In genomic region chr15:88906130-88906529, GRCh38 we compare ENCODE assay signal across 16 cellular contexts. TPM values are rescaled to one million over a fixed set of nuclear protein-coding genes. Genes with fewer than 3 reads are reported as not detected.
DNase-seq lines count a peak whose midpoint lies in the region; ATAC-seq, FAIRE-seq and TF ChIP-seq lines count a peak whose summit lies in the region.
"Had no signal": no experiment of that assay in that cellular context is flagged by ENCODE, and none has a peak within 500 bp of the region (broad histone marks: within the 10 kb centered on the region; RNA-seq: fewer than 3 reads in every experiment).

No MANE protein-coding gene starts in this region.

- no peak for TF ChIP-seq POLR2A in K562 (conservative IDR thresholded peaks at IDR 0.05)
- no peak for TF ChIP-seq POLR2A in gastrocnemius medialis (IDR thresholded peaks at IDR 0.05)

- TF ChIP-seq CTCF in K562 (IDR thresholded peaks at IDR 0.05 in 2 of 3, conservative IDR thresholded peaks at IDR 0.05 in 1 of 3; ENCODE audit: insufficient read depth in 2 of 3, low read depth in 1 of 3, low read length in 3 of 3) (no peak), gastrocnemius medialis (IDR thresholded peaks at IDR 0.05 in 4 of 5, conservative IDR thresholded peaks at IDR 0.05 in 1 of 5) (no peak)

- peaks cover 3% of the 10 kb centered on the region for H3K9me1 ChIP-seq in K562 (ENCODE audit: control insufficient read depth, insufficient read depth, low read length)

- H3K9ac ChIP-seq in K562 (ENCODE audit: insufficient read depth in 1 of 2, low read depth in 2 of 2, low read length in 2 of 2) = no peak overlapping the region

- no peak for FAIRE-seq in K562 (lab: Jason Lieb, UNC)
- FAIRE-seq: GM18507 had no signal

- TF ChIP-seq RAD21 in K562 (CRISPR knock-in tag; conservative IDR thresholded peaks at IDR 0.05 in 1 of 2, IDR thresholded peaks at IDR 0.05 in 1 of 2) = no peak

- H3K36me3 ChIP-seq in CD8-positive, alpha-beta memory T cell (ENCODE audit: insufficient read depth, low read length) = no peaks in the 10 kb centered on the region
- H3K36me3 ChIP-seq in K562 (ENCODE audit: control insufficient read depth, insufficient read depth, low read length) (peaks cover 95% of the 10 kb centered on the region), gastrocnemius medialis (peaks cover 0 to 99% of the 10 kb centered on the region in 2 donors)

- peaks cover 53% of the 10 kb centered on the region for H3K4me1 Mint-ChIP-seq in activated naive CD4-positive, alpha-beta T cell treated with anti-CD3 and anti-CD28 coated beads, Interleukin-2, amount 10 ng/mL, durations not matched to agents 7 days and 5 days
- peaks cover 32 to 59% (median 45%) of the 10 kb centered on the region in 3 donors for H3K4me1 Mint-ChIP-seq in CD8-positive, alpha-beta memory T cell

- H3K4me1 ChIP-seq in CD8-positive, alpha-beta memory T cell (ENCODE audit: insufficient read depth, low read length) = peaks cover 32% of the 10 kb centered on the region
- peaks cover 30% of the 10 kb centered on the region in 2 experiments; a peak in 4 of 5 replicates for H3K4me1 ChIP-seq in K562 (replicated peaks in 1 of 2; ENCODE audit: control insufficient read depth in 2 of 2, insufficient read depth in 2 of 2, low read length in 2 of 2)
- H3K4me1 ChIP-seq in gastrocnemius medialis = peaks cover 60 to 63% of the 10 kb centered on the region in 2 donors

- peak overlapping the region; percentile 70 for H3K27ac Mint-ChIP-seq in activated naive CD4-positive, alpha-beta T cell treated with anti-CD3 and anti-CD28 coated beads, Interleukin-2, amount 10 ng/mL, durations not matched to agents 7 days and 5 days
- peak overlapping the region in 7 of 8 donors; percentile 26 to 99 (median 79) for H3K27ac Mint-ChIP-seq in CD8-positive, alpha-beta memory T cell

- no peak overlapping the region for H3K4me2 ChIP-seq in K562 (ENCODE audit: insufficient read depth, low read length)

- WGBS in K562 (ENCODE audit: insufficient coverage, low coverage, missing lambda C conversion rate) = 94% methylated on average over 1 of the region's 1 CpG

- no peak overlapping the region for H2AFZ ChIP-seq in K562 (ENCODE audit: low read depth, low read length)

- H3K79me2 ChIP-seq in K562 (ENCODE audit: control insufficient read depth, insufficient read depth, low read length) = peaks cover 18% of the 10 kb centered on the region

- H3K27ac ChIP-seq in CD8-positive, alpha-beta memory T cell (ENCODE audit: low read depth, low read length) = no peak overlapping the region
- H3K27ac ChIP-seq in K562 (ENCODE audit: extremely low read depth, low read depth, low read length) = no peak overlapping the region
- peak overlapping the region; percentile 92 to 99 (median 97) for H3K27ac ChIP-seq in gastrocnemius medialis

- H3K9me3 Mint-ChIP-seq in activated naive CD4-positive, alpha-beta T cell treated with anti-CD3 and anti-CD28 coated beads, Interleukin-2, amount 10 ng/mL, durations not matched to agents 7 days and 5 days = no peaks in the 10 kb centered on the region
- H3K9me3 Mint-ChIP-seq in CD8-positive, alpha-beta memory T cell = no peaks in the 10 kb centered on the region
- H3K9me3 Mint-ChIP-seq: IgD-negative memory B cell had no signal

- H3K36me3 Mint-ChIP-seq in activated naive CD4-positive, alpha-beta T cell treated with anti-CD3 and anti-CD28 coated beads, Interleukin-2, amount 10 ng/mL, durations not matched to agents 7 days and 5 days = peaks cover 37% of the 10 kb centered on the region
- peaks cover 4 to 33% (median 5%) of the 10 kb centered on the region in 3 donors for H3K36me3 Mint-ChIP-seq in CD8-positive, alpha-beta memory T cell

- TF ChIP-seq EP300 in K562 (IDR thresholded peaks at IDR 0.05; ENCODE audit: low read length) = no peak

- H3K9me3 ChIP-seq in CD8-positive, alpha-beta memory T cell (ENCODE audit: low read length) = no peaks in the 10 kb centered on the region
- H3K9me3 ChIP-seq in K562 (replicated peaks; ENCODE audit: control insufficient read depth, insufficient read depth, low read depth, low read length) (no peaks in the 10 kb centered on the region), gastrocnemius medialis (no peaks in the 10 kb centered on the region)
- H3K9me3 ChIP-seq: HAP-1 had no signal

- H3K27me3 Mint-ChIP-seq in activated naive CD4-positive, alpha-beta T cell treated with anti-CD3 and anti-CD28 coated beads, Interleukin-2, amount 10 ng/mL, durations not matched to agents 7 days and 5 days = no peaks in the 10 kb centered on the region
- H3K27me3 Mint-ChIP-seq in CD8-positive, alpha-beta memory T cell = no peaks in the 10 kb centered on the region

- POLR2A ChIA-PET in CD8-positive, alpha-beta memory T cell (lab: Charles Lee) = no interaction called here
- POLR2A ChIA-PET in K562 (lab: Yijun Ruan, JAX) = interaction anchor here (1.2 to 2.4 kb wide), 2 partner anchors 15 to 97 kb away, joined by 5 to 20 read pairs; no protein-coding TSS in a partner anchor

- H3K4me3 Mint-ChIP-seq in activated naive CD4-positive, alpha-beta T cell treated with anti-CD3 and anti-CD28 coated beads, Interleukin-2, amount 10 ng/mL, durations not matched to agents 7 days and 5 days = no peak overlapping the region
- no peak overlapping the region for H3K4me3 Mint-ChIP-seq in CD8-positive, alpha-beta memory T cell

- H3K4me3 ChIP-seq in CD8-positive, alpha-beta memory T cell (ENCODE audit: low read length) = no peak overlapping the region
- no peak overlapping the region for H3K4me3 ChIP-seq in K562
- H3K4me3 ChIP-seq in gastrocnemius medialis = no peak overlapping the region
- H3K4me3 ChIP-seq: HAP-1 had no signal

- CTCF ChIA-PET in activated naive CD4-positive, alpha-beta T cell treated with anti-CD3 and anti-CD28 coated beads, Interleukin-2, amount 10 ng/mL, durations not matched to agents 7 days and 5 days (lab: Charles Lee) = interaction anchor here (0.8 to 4.2 kb wide), 8 partner anchors 10 to 272 kb away, joined by 3 to 66 read pairs (median 12); partner anchors contain the start of gene HAPLN3
- CTCF ChIA-PET in CD8-positive, alpha-beta memory T cell (lab: Charles Lee) = interaction anchor here (2.0 to 6.7 kb wide), 3 partner anchors 12 to 282 kb away, joined by 8 to 94 read pairs (median 59); partner anchors contain the start of gene HAPLN3
- CTCF ChIA-PET in K562 (lab: Yijun Ruan, JAX; ENCODE audit: low intra/inter-chr PET ratio) = interaction anchor here (1.1 kb wide), 1 partner anchor 111 kb away, joined by 4 read pairs; no protein-coding TSS in a partner anchor

- no peaks in the 10 kb centered on the region for H3K27me3 ChIP-seq in CD8-positive, alpha-beta memory T cell (ENCODE audit: insufficient read depth, low read length, poor library complexity, severe bottlenecking)
- H3K27me3 ChIP-seq in K562 (ENCODE audit: control insufficient read depth in 2 of 2, insufficient read depth in 2 of 2, low read length in 2 of 2) = no peaks in the 10 kb centered on the region
- H3K27me3 ChIP-seq in gastrocnemius medialis = no peaks in the 10 kb centered on the region

- H4K20me1 ChIP-seq in K562 (replicated peaks; ENCODE audit: control insufficient read depth, insufficient read depth, low read length) = 0 out of 2 replicates have a peak, but pooled peaks cover 9% of the 10 kb centered on the region

- in situ Hi-C loops in K562 (cut with MboI) = no loop called here
- in situ Hi-C loops in gastrocnemius medialis (cut with MboI; ENCODE audit: low sequenced_read_pairs in 4 of 4) = loop anchor here in 3 of 4 donors (10.0 to 25.0 kb wide), 3 partner anchors 109 to 259 kb away; no protein-coding TSS in a partner anchor

- ATAC-seq in K562 = no peak
- ATAC-seq in gastrocnemius medialis = no peak
- no peak for ATAC-seq in GM21717 (IDR thresholded peaks at IDR 0.05; ENCODE audit: unreplicated experiment)
- ATAC-seq in GM19397 (IDR thresholded peaks at IDR 0.05; ENCODE audit: unreplicated experiment) = no peak

- intact Hi-C loops in K562 (cut with micrococcal nuclease) (no loop called here), gastrocnemius medialis (cut with DNase I; ENCODE audit: low total_unique reads) (loop anchor here (5.0 kb wide), 1 partner anchor 426 kb away; the partner anchor contains the start of gene POLG)

- DNase-seq in activated naive CD4-positive, alpha-beta T cell treated with anti-CD3 and anti-CD28 coated beads, Interleukin-2, amount 10 ng/mL, durations not matched to agents 7 days and 5 days = no peak
- no peak for DNase-seq in activated naive CD4-positive, alpha-beta T cell (lab: John Stamatoyannopoulos, UW)
- DNase-seq in CD8-positive, alpha-beta memory T cell = no peak
- no peak for DNase-seq in K562 (ENCODE audit: extremely low read depth in 1 of 4, low spot score in 3 of 4)
- no peak for DNase-seq in gastrocnemius medialis
- no peak for DNase-seq in NK-92 treated with Interleukin-12 subunit alpha and Interleukin-12 subunit beta, amount 100 ng/mL, for 24 hours (lab: John Stamatoyannopoulos, UW)
- DNase-seq: C1 segment of cervical spinal cord, Calu3, NCI-H1436 treated with DMSO at 0.1 percent for 48 hours, NCI-H2081 treated with DMSO at 0.1 percent for 48 hours, NCI-H524 had no signal

- no TSS peak for BruUV-seq in K562 (replicated peaks; lab: Mats Ljungman, UMichigan)

RNA-seq across cellular contexts. Expression of gene MFGE8, which starts 7.0 kb away (rescaled TPM):
- 10 to 100 TPM; 23.0 to 27.1 TPM for total RNA-seq in CD8-positive, alpha-beta memory T cell
- polyA plus RNA-seq in CD8-positive, alpha-beta memory T cell = 9.6 TPM
- 609 and 1,242 TPM in 2 replicates for total RNA-seq in K562 (2011; cell fraction: chromatin; rRNA removed; ENCODE audit: low replicate concordance)
- 770 and 804 TPM in 2 replicates for total RNA-seq in K562 (2011; cell fraction: nucleolus; rRNA removed)
- total RNA-seq in K562 (2011; cell fraction: nucleoplasm; rRNA removed) = 668 and 702 TPM in 2 replicates
- 62.3 and 73.1 TPM in 2 replicates for total RNA-seq in K562 (2014; rRNA removed)
- total RNA-seq in K562 (2014; rRNA removed; fragmentation: Illumina TruSeq; extraction: Trizol) = 24.9 and 31.3 TPM in 2 replicates
- total RNA-seq in K562 (2015; rRNA removed; fragmentation: Illumina TruSeq; extraction: Trizol) = 35.4 and 36.3 TPM in 2 replicates
- 129 and 142 TPM in 2 replicates for total RNA-seq in K562 (2021)
- 85.1 and 148 TPM in 2 replicates for polyA plus RNA-seq in K562 (2011; rRNA removed)
- polyA plus RNA-seq in K562 (2011; cell fraction: cytosol; rRNA removed) = 115 and 120 TPM in 2 replicates
- 355 and 465 TPM in 2 replicates for polyA plus RNA-seq in K562 (2011; cell fraction: nucleus; rRNA removed)
- 147 and 220 TPM in 2 replicates for polyA plus RNA-seq in K562 (2012)
- polyA plus RNA-seq in K562 (2014; fragmentation: Illumina TruSeq; extraction: Trizol) = 93.6 and 109 TPM in 2 replicates
- 1 to 10 TPM; 2.3 to 3.1 TPM for polyA plus RNA-seq in K562 (2014; fragmentation: Nextera tagmentation; extraction: Ambion mirVana)
- polyA plus RNA-seq in K562 (2014; rRNA removed) = 113 and 119 TPM in 2 replicates
- 62.6 and 80.1 TPM in 2 replicates for polyA minus RNA-seq in K562 (2011; rRNA and poly(A)+ RNA removed)
- polyA minus RNA-seq in K562 (2011; cell fraction: cytosol; rRNA and poly(A)+ RNA removed) = 71.4 and 82.5 TPM in 2 replicates
- polyA minus RNA-seq in K562 (2011; cell fraction: nucleus; rRNA and poly(A)+ RNA removed) = 120 and 137 TPM in 2 replicates
- 100 to 1,000 TPM; 239 to 437 (median 395) TPM for total RNA-seq in gastrocnemius medialis

RNA-seq across cellular contexts. Expression of gene HAPLN3, which starts 10.8 kb away (rescaled TPM):
- 10 to 100 TPM; 32.2 to 32.3 TPM for total RNA-seq in CD8-positive, alpha-beta memory T cell
- 24.6 TPM for polyA plus RNA-seq in CD8-positive, alpha-beta memory T cell
- total RNA-seq in K562 (2011; cell fraction: chromatin; rRNA removed; ENCODE audit: low replicate concordance) = 5.6 and 9.6 TPM in 2 replicates
- total RNA-seq in K562 (2011; cell fraction: nucleolus; rRNA removed) = 6.2 and 6.8 TPM in 2 replicates
- total RNA-seq in K562 (2011; cell fraction: nucleoplasm; rRNA removed) = 4.9 and 5.9 TPM in 2 replicates
- total RNA-seq in K562 (2014; rRNA removed) (1.9 and 2.1 TPM in 2 replicates), K562 (2014; rRNA removed; fragmentation: Illumina TruSeq; extraction: Trizol) (0.35 and 0.36 TPM in 2 replicates), K562 (2015; rRNA removed; fragmentation: Illumina TruSeq; extraction: Trizol) (0.65 and 1.0 TPM in 2 replicates), K562 (2021) (1.9 and 2.4 TPM in 2 replicates), gastrocnemius medialis (1 to 10 TPM; 1.7 to 5.2 (median 2.1) TPM)
- polyA plus RNA-seq in K562 (2011; rRNA removed) (0.71 and 2.1 TPM in 2 replicates), K562 (2014; fragmentation: Illumina TruSeq; extraction: Trizol) (0.59 and 1.00 TPM in 2 replicates), K562 (2014; fragmentation: Nextera tagmentation; extraction: Ambion mirVana) (under 1 TPM; 0.04 to 0.06 TPM), K562 (2014; rRNA removed) (2.0 and 3.4 TPM in 2 replicates)
- polyA plus RNA-seq in K562 (2011; cell fraction: cytosol; rRNA removed) = 1.4 and 2.3 TPM in 2 replicates
- polyA plus RNA-seq in K562 (2011; cell fraction: nucleus; rRNA removed) = 9.4 and 14.2 TPM in 2 replicates
- polyA plus RNA-seq in K562 (2012) = 1.6 and 4.0 TPM in 2 replicates
- 0.77 and 0.99 TPM in 2 replicates for polyA minus RNA-seq in K562 (2011; rRNA and poly(A)+ RNA removed)
- polyA minus RNA-seq in K562 (2011; cell fraction: cytosol; rRNA and poly(A)+ RNA removed) = 2.5 TPM in 1 of 2 replicates, not detected in the other
- polyA minus RNA-seq in K562 (2011; cell fraction: nucleus; rRNA and poly(A)+ RNA removed) = 1.1 and 1.8 TPM in 2 replicates

Comparison
In these comparisons a context has a peak if more than half of its experiments do, and no peak if none do; other contexts are left out.
1. H3K27ac ChIP-seq: peak in gastrocnemius medialis (4 of 4); none in CD8-positive, alpha-beta memory T cell (single experiment) and K562 (single experiment).